Comparison of ENCODE assay signal across 22 cellular contexts in the genomic region with DNA sequence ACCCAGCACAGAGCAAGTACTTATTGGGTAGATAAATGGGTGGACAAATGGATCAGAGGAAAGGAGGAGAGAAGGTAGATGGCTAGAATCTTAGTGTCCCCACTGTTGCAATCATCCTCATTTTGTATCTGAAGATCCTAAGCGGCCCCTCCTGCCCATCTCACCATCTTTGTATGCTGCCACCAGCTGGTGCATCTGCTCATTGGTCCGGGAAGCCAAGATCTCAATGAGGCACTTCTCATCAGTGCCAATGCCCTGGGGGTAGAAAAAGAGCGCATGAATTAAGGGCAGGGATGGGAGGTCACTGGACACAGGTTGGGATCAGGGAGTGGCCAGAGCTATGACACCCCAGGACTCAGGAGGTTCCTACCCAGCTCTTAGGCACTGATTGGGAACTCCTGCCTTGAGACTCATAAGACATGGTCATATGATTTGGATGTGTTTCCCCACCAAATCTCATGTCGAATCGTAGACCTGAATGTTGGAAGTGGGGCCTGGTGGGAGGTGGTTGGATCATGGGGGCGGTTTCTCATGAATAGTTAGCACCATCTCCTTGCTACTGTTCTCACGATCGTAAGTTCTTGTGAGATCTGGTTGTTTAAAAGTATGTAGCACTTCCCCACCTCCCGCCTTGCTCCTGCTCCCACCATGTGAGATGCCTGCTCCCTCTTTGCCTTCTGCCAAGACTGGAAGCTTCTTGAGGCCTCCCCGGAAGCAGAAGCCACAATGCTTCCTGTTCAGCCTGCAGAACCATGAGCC. TPM values are rescaled to one million over a fixed set of nuclear protein-coding genes. Genes with fewer than 3 reads are reported as not detected.
DNase-seq lines count a peak whose midpoint lies in the region; ATAC-seq and TF ChIP-seq lines count a peak whose summit lies in the region.
"Had no signal": no experiment of that assay in that cellular context is flagged by ENCODE, and none has a peak within 500 bp of the region (broad histone marks: within the 10 kb centered on the region; RNA-seq: fewer than 3 reads in every experiment).

No MANE protein-coding gene starts in this region.

- no peak for DNase-seq in activated naive CD4-positive, alpha-beta T cell treated with Interleukin-2 at 50 U/mL for 16 hours
- no peak for DNase-seq in T-cell
- DNase-seq in effector memory CD8-positive, alpha-beta T cell, result no peak
- no peak for DNase-seq in stimulated activated CD4-positive, alpha-beta T cell treated with anti-CD3 and anti-CD28 coated beads, Interleukin-4, amount 100 ng/mL, for 1 hour
- DNase-seq in stimulated activated naive CD4-positive, alpha-beta T cell treated with Interleukin-2 at 50 U/mL for 16 hours (lab: John Stamatoyannopoulos, UW), result no peak
- DNase-seq in PC-9, result no peak
- DNase-seq: activated CD4-positive, alpha-beta T cell treated with anti-CD3 and anti-CD28 coated beads for 4 hours; amygdala; erythroblast; foreskin melanocyte; GOT3; hypothalamus; kidney glomerular epithelial cell; mesenchymal stem cell; NCI-H1417; NCI-H2107; NCI-H510A treated with DMSO at 0.1 percent for 48 hours; substantia nigra had no signal

- intact Hi-C loops in PC-9 (cut with micrococcal nuclease; ENCODE audit: unreplicated experiment), result no loop called here

- POLR2A ChIA-PET in T-cell (lab: Charles Lee), result no interaction called here
- POLR2A ChIA-PET in PC-9 (lab: Charles Lee; ENCODE audit: unreplicated experiment), result no interaction called here

- no peak overlapping the region for H2AFZ ChIP-seq in PC-9

- peak overlapping the region; percentile 94 for H3K27ac Mint-ChIP-seq in activated naive CD4-positive, alpha-beta T cell treated with anti-CD3 and anti-CD28 coated beads, Interleukin-2, amount 50 U/mL, for 24 hours
- H3K27ac Mint-ChIP-seq in T-cell, result peak overlapping the region; percentile 81 to 89
- peak overlapping the region; percentile 90 to 95 for H3K27ac Mint-ChIP-seq in effector memory CD8-positive, alpha-beta T cell
- H3K27ac Mint-ChIP-seq: nephron had no signal

- H3K4me3 Mint-ChIP-seq in activated naive CD4-positive, alpha-beta T cell treated with anti-CD3 and anti-CD28 coated beads, Interleukin-2, amount 50 U/mL, for 24 hours, result no peak overlapping the region
- H3K4me3 Mint-ChIP-seq in T-cell, result no peak overlapping the region
- no peak overlapping the region for H3K4me3 Mint-ChIP-seq in effector memory CD8-positive, alpha-beta T cell
- H3K4me3 Mint-ChIP-seq: nephron had no signal

- no peaks in the 10 kb centered on the region for H3K36me3 ChIP-seq in PC-9 (ENCODE audit: low read depth)

- no peaks in the 10 kb centered on the region for H3K9me2 ChIP-seq in PC-9 (ENCODE audit: insufficient read depth)

- H3K36me3 Mint-ChIP-seq in activated naive CD4-positive, alpha-beta T cell treated with anti-CD3 and anti-CD28 coated beads, Interleukin-2, amount 50 U/mL, for 24 hours, result peaks cover 30% of the 10 kb centered on the region
- peaks cover 62% of the 10 kb centered on the region for H3K36me3 Mint-ChIP-seq in T-cell
- H3K36me3 Mint-ChIP-seq in effector memory CD8-positive, alpha-beta T cell (ENCODE audit: insufficient read depth), result peaks cover 89% of the 10 kb centered on the region

- H3K27me3 Mint-ChIP-seq in activated naive CD4-positive, alpha-beta T cell treated with anti-CD3 and anti-CD28 coated beads, Interleukin-2, amount 50 U/mL, for 24 hours, result no peaks in the 10 kb centered on the region
- H3K27me3 Mint-ChIP-seq in T-cell, result no peaks in the 10 kb centered on the region
- H3K27me3 Mint-ChIP-seq in effector memory CD8-positive, alpha-beta T cell, result no peaks in the 10 kb centered on the region

- H3K27ac ChIP-seq in PC-9, result no peak overlapping the region
- H3K27ac ChIP-seq: cardiac muscle cell had no signal

- no peak overlapping the region for H3K4me2 ChIP-seq in PC-9

- H3K4me1 ChIP-seq in PC-9 (replicated peaks; ENCODE audit: insufficient read depth), result no peaks in the 10 kb centered on the region

- H3K9me3 ChIP-seq in PC-9 (ENCODE audit: insufficient read depth, low read depth), result no peaks in the 10 kb centered on the region

- no peak for TF ChIP-seq CTCF in PC-9 (conservative IDR thresholded peaks at IDR 0.05)

- H3K4me1 Mint-ChIP-seq in activated naive CD4-positive, alpha-beta T cell treated with anti-CD3 and anti-CD28 coated beads, Interleukin-2, amount 50 U/mL, for 24 hours, result peaks cover 79% of the 10 kb centered on the region
- H3K4me1 Mint-ChIP-seq in T-cell, result peaks cover 84 to 90% (median 88%) of the 10 kb centered on the region in 3 donors
- peaks cover 49 to 60% of the 10 kb centered on the region in 2 donors for H3K4me1 Mint-ChIP-seq in effector memory CD8-positive, alpha-beta T cell (ENCODE audit: low read depth in 2 of 2)

- H4K20me1 ChIP-seq in PC-9 (ENCODE audit: insufficient read depth), result no peaks in the 10 kb centered on the region

- no peaks in the 10 kb centered on the region for H3K9me3 Mint-ChIP-seq in activated naive CD4-positive, alpha-beta T cell treated with anti-CD3 and anti-CD28 coated beads, Interleukin-2, amount 50 U/mL, for 24 hours
- no peaks in the 10 kb centered on the region for H3K9me3 Mint-ChIP-seq in T-cell
- H3K9me3 Mint-ChIP-seq in effector memory CD8-positive, alpha-beta T cell, result no peaks in the 10 kb centered on the region
- H3K9me3 Mint-ChIP-seq: nephron had no signal

- no peaks in the 10 kb centered on the region for H3K27me3 ChIP-seq in PC-9 (ENCODE audit: insufficient read depth, low read depth)
- H3K27me3 ChIP-seq: cardiac muscle cell had no signal

- no peaks in the 10 kb centered on the region for H3K79me2 ChIP-seq in PC-9 (ENCODE audit: low read depth)

- no peaks in the 10 kb centered on the region for H3F3A ChIP-seq in PC-9 (ENCODE audit: insufficient read depth, low read depth)

- CTCF ChIA-PET in T-cell (lab: Charles Lee), result interaction anchor here (0.5 to 3.5 kb wide), 5 partner anchors 8 to 53 kb away, joined by 3 to 15 read pairs (median 4); no protein-coding TSS in a partner anchor
- CTCF ChIA-PET in PC-9 (lab: Charles Lee), result no interaction called here

- ATAC-seq in T-cell (replicated peaks in 1 of 4) (no peak), HG03565 (IDR thresholded peaks at IDR 0.05; ENCODE audit: unreplicated experiment) (no peak)
- no peak for ATAC-seq in effector memory CD8-positive, alpha-beta T cell (replicated peaks)

- H3K4me3 ChIP-seq in PC-9, result no peak overlapping the region
- H3K4me3 ChIP-seq: cardiac muscle cell had no signal

- BruUV-seq in PC-9 (replicated peaks; lab: Mats Ljungman, UMichigan), result no TSS peak

RNA-seq across cellular contexts. Expression of gene ANXA6, which starts 20.3 kb away (rescaled TPM):
- total RNA-seq in T-cell, result 100 to 1,000 TPM; 266 to 395 (median 345) TPM
- 18.0 and 22.4 TPM in 2 replicates for total RNA-seq in PC-9 (2021)

RNA-seq across cellular contexts. Expression of gene TNIP1, which starts 56.4 kb away (rescaled TPM):
- total RNA-seq in T-cell (100 to 1,000 TPM; 118 to 211 (median 170) TPM), PC-9 (2021) (122 and 124 TPM in 2 replicates)

Comparison
In these comparisons a context has a peak if more than half of its experiments do, and no peak if none do; other contexts are left out.
1. RNA of gene ANXA6, which starts 20.3 kb away (total RNA-seq): 266 to 395 TPM in T-cell; 18.0 to 22.4 TPM in PC-9; every median in the first group is over 10 times any median in the second.
2. Peak in every context shown above with its lines, with median percentiles within 50 percentile points of each other: H3K27ac Mint-ChIP-seq.